In the genomic region with DNA sequence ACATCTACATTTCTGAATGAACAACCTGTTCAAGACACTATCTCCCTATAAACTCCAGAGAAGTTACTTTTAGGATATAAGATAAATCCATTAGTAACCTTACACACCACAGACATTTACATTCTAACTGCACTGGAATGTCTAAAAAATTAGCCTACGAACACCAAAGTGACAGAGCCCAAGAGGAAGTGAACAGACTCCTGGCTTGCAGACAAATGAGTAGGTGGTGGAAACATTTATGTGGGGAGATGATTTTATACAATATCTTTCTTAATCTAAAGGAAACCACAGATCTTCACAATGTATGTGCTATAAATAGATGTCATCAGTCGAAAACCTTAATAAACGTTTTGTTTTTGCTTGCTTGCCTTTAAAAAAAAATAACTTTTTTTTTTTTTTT, we compare ENCODE assay signal across 12 cellular contexts. TPM values are rescaled to one million over a fixed set of nuclear protein-coding genes. Genes with fewer than 3 reads are reported as not detected.
DNase-seq lines count a peak whose midpoint lies in the region; ATAC-seq, FAIRE-seq and TF ChIP-seq lines count a peak whose summit lies in the region.
"Had no signal": no experiment of that assay in that cellular context is flagged by ENCODE, and none has a peak within 500 bp of the region (broad histone marks: within the 10 kb centered on the region; RNA-seq: fewer than 3 reads in every experiment).

No MANE protein-coding gene starts in this region.

- peaks cover 60 to 87% (median 84%) of the 10 kb centered on the region in 3 donors for H3K4me1 Mint-ChIP-seq in CD8-positive, alpha-beta memory T cell
- H3K4me1 Mint-ChIP-seq in activated CD4-positive, alpha-beta memory T cell treated with anti-CD3 and anti-CD28 coated beads, Interleukin-2, amount 10 ng/mL, durations not matched to agents 7 days and 5 days: peaks cover 72% of the 10 kb centered on the region

- no peak for FAIRE-seq in frontal cortex (lab: Jason Lieb, UNC)
- FAIRE-seq: islet of Langerhans had no signal

- H3K9me3 Mint-ChIP-seq in CD8-positive, alpha-beta memory T cell: no peaks in the 10 kb centered on the region
- no peaks in the 10 kb centered on the region for H3K9me3 Mint-ChIP-seq in activated CD4-positive, alpha-beta memory T cell treated with anti-CD3 and anti-CD28 coated beads, Interleukin-2, amount 10 ng/mL, durations not matched to agents 7 days and 5 days

- peak overlapping the region; percentile 67 to 99 (median 78) for H3K27ac Mint-ChIP-seq in CD8-positive, alpha-beta memory T cell
- peak overlapping the region; percentile 91 for H3K27ac Mint-ChIP-seq in activated CD4-positive, alpha-beta memory T cell treated with anti-CD3 and anti-CD28 coated beads, Interleukin-2, amount 10 ng/mL, durations not matched to agents 7 days and 5 days

- CTCF ChIA-PET in CD8-positive, alpha-beta memory T cell (lab: Charles Lee): interaction anchor here (0.7 to 4.3 kb wide), 4 partner anchors 8 to 27 kb away, joined by 3 to 24 read pairs (median 16); no protein-coding TSS in a partner anchor
- CTCF ChIA-PET in activated CD4-positive, alpha-beta memory T cell treated with anti-CD3 and anti-CD28 coated beads, Interleukin-2, amount 10 ng/mL, durations not matched to agents 7 days and 5 days (lab: Charles Lee): interaction anchor here (1.0 to 6.7 kb wide), 6 partner anchors 16 to 65 kb away, joined by 4 to 60 read pairs (median 8); no protein-coding TSS in a partner anchor

- H3K4me3 ChIP-seq in CD8-positive, alpha-beta memory T cell (ENCODE audit: low read length): peak overlapping the region; percentile 50
- H3K4me3 ChIP-seq in left ventricle myocardium inferior: no peak overlapping the region
- H3K4me3 ChIP-seq: prostate gland had no signal

- TF ChIP-seq CTCF in left ventricle myocardium inferior (IDR thresholded peaks at IDR 0.05; ENCODE audit: borderline replicate concordance): no peak

- H3K36me3 Mint-ChIP-seq in CD8-positive, alpha-beta memory T cell: peaks cover 0 to 8% (median 0%) of the 10 kb centered on the region in 3 donors
- peaks cover 28% of the 10 kb centered on the region for H3K36me3 Mint-ChIP-seq in activated CD4-positive, alpha-beta memory T cell treated with anti-CD3 and anti-CD28 coated beads, Interleukin-2, amount 10 ng/mL, durations not matched to agents 7 days and 5 days (ENCODE audit: low read depth)

- H3K27me3 Mint-ChIP-seq in CD8-positive, alpha-beta memory T cell: no peaks in the 10 kb centered on the region
- peaks cover 3% of the 10 kb centered on the region for H3K27me3 Mint-ChIP-seq in activated CD4-positive, alpha-beta memory T cell treated with anti-CD3 and anti-CD28 coated beads, Interleukin-2, amount 10 ng/mL, durations not matched to agents 7 days and 5 days

- H3K4me3 Mint-ChIP-seq in CD8-positive, alpha-beta memory T cell: peak overlapping the region; percentile 54 to 91 (median 73)
- peak overlapping the region; percentile 63 for H3K4me3 Mint-ChIP-seq in activated CD4-positive, alpha-beta memory T cell treated with anti-CD3 and anti-CD28 coated beads, Interleukin-2, amount 10 ng/mL, durations not matched to agents 7 days and 5 days

- no peaks in the 10 kb centered on the region for H3K27me3 ChIP-seq in CD8-positive, alpha-beta memory T cell (ENCODE audit: insufficient read depth, low read length, poor library complexity, severe bottlenecking)
- no peaks in the 10 kb centered on the region for H3K27me3 ChIP-seq in left ventricle myocardium inferior (ENCODE audit: low read depth)

- peaks cover 70% of the 10 kb centered on the region for H3K4me1 ChIP-seq in CD8-positive, alpha-beta memory T cell (ENCODE audit: insufficient read depth, low read length)
- peaks cover 35% of the 10 kb centered on the region for H3K4me1 ChIP-seq in left ventricle myocardium inferior
- H3K4me1 ChIP-seq: prostate gland had no signal

- ATAC-seq in HG03280 (IDR thresholded peaks at IDR 0.05; ENCODE audit: unreplicated experiment) (no peak), HG03108 (IDR thresholded peaks at IDR 0.05; ENCODE audit: unreplicated experiment) (no peak)

- no peaks in the 10 kb centered on the region for H3K9me3 ChIP-seq in CD8-positive, alpha-beta memory T cell (ENCODE audit: low read length)
- H3K9me3 ChIP-seq in left ventricle myocardium inferior (replicated peaks): no peaks in the 10 kb centered on the region
- H3K9me3 ChIP-seq: prostate gland had no signal

- POLR2A ChIA-PET in CD8-positive, alpha-beta memory T cell (lab: Charles Lee): interaction anchor here (0.6 to 2.3 kb wide), 5 partner anchors 9 to 23 kb away, joined by 3 to 18 read pairs (median 6); no protein-coding TSS in a partner anchor
- POLR2A ChIA-PET in activated CD4-positive, alpha-beta memory T cell treated with anti-CD3 and anti-CD28 coated beads, Interleukin-2, amount 10 ng/mL, durations not matched to agents 7 days and 5 days (lab: Charles Lee): interaction anchor here (1.4 to 5.7 kb wide), 5 partner anchors 13 to 45 kb away, joined by 5 to 124 read pairs (median 6); a partner anchor contains a TSS

- in situ Hi-C loops in KBM-7 (cut with MboI; ENCODE audit: low pct_unique_long_range_greater_than_20kb, low sequenced_read_pairs): no loop called here

- intact Hi-C loops in left ventricle myocardium inferior (cut with micrococcal nuclease): no loop called here

- H3K36me3 ChIP-seq in CD8-positive, alpha-beta memory T cell (ENCODE audit: insufficient read depth, low read length): no peaks in the 10 kb centered on the region
- no peaks in the 10 kb centered on the region for H3K36me3 ChIP-seq in left ventricle myocardium inferior
- H3K36me3 ChIP-seq: prostate gland, WERI-Rb-1 had no signal

- DNase-seq in CD8-positive, alpha-beta memory T cell: peak in 1 of 5 donors; percentile 22
- peak; percentile 64 for DNase-seq in KBM-7
- DNase-seq in activated CD4-positive, alpha-beta memory T cell treated with anti-CD3 and anti-CD28 coated beads, Interleukin-2, amount 10 ng/mL, durations not matched to agents 7 days and 5 days: no peak
- DNase-seq in islet precursor cell: peak; percentile 5
- DNase-seq in left ventricle myocardium inferior: no peak
- DNase-seq in frontal cortex (ENCODE audit: low spot score in 2 of 2): no peak
- DNase-seq: cortex of kidney, WERI-Rb-1 had no signal

- no peak overlapping the region for H3K27ac ChIP-seq in CD8-positive, alpha-beta memory T cell (ENCODE audit: low read depth, low read length)
- no peak overlapping the region for H3K27ac ChIP-seq in left ventricle myocardium inferior (replicated peaks)
- H3K27ac ChIP-seq: WERI-Rb-1 had no signal

RNA-seq across cellular contexts. Expression of a gene that starts 18.8 kb away (rescaled TPM):
- 10 to 100 TPM; 11.5 to 11.9 TPM for total RNA-seq in CD8-positive, alpha-beta memory T cell
- 27.7 TPM for polyA plus RNA-seq in CD8-positive, alpha-beta memory T cell
- total RNA-seq in activated CD4-positive, alpha-beta memory T cell treated with anti-CD3 and anti-CD28 coated beads, Interleukin-2, amount 10 ng/mL, durations not matched to agents 7 days and 5 days: 10 to 100 TPM; 37.7 to 42.6 TPM
- total RNA-seq in left ventricle myocardium inferior: 19.2 TPM
- 28.5 TPM for total RNA-seq in frontal cortex

Comparison
In these comparisons a context has a peak if more than half of its experiments do, and no peak if none do; other contexts are left out.
1. DNase-seq: peak in KBM-7 (single experiment) and islet precursor cell (single experiment); none in activated CD4-positive, alpha-beta memory T cell treated with anti-CD3 and anti-CD28 coated beads, Interleukin-2, amount 10 ng/mL, durations not matched to agents 7 days and 5 days (single experiment), left ventricle myocardium inferior (single experiment) and frontal cortex (0 of 2).